In the genomic region with DNA sequence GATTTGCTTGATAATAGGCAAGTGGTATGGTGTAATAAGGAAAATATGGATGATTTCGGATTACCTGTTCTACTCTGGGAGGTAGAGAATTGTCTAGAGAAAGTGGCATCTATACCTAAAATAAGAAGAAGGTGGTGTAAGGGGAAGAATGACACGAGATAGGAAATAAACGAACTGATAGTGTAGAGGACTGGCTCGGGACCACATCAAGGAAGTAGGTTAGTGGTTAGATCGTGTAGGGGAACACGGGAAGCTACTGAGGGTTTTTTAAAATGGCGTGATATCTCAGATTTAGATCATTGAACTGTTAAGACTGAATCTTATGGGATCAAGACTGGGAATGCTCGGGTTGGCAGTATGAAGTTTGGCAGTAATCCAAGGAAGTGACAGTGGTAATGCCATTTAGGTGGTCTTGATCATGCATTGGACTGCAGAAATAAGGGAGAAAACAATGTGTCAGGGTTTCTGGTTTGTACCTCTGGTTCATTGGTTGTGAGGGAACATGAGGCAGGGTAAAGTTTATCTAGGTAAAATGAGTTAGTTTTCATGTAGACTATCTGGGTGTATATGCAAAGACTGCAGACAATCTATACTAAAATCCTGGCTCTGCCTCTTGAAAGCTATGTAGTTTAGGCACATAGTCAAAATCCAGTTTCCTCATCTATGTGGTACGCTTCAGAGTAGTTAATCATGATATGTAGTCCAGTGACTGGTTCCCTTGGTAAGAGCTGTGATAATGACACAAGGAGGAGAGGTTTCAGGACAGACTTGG, we compare ENCODE assay signal across 16 cellular contexts. TPM values are rescaled to one million over a fixed set of nuclear protein-coding genes. Genes with fewer than 3 reads are reported as not detected.
DNase-seq lines count a peak whose midpoint lies in the region; ATAC-seq, FAIRE-seq and TF ChIP-seq lines count a peak whose summit lies in the region.
"Had no signal": no experiment of that assay in that cellular context is flagged by ENCODE, and none has a peak within 500 bp of the region (broad histone marks: within the 10 kb centered on the region; RNA-seq: fewer than 3 reads in every experiment).

No MANE protein-coding gene starts in this region.

- ATAC-seq in upper lobe of right lung = no peak
- ATAC-seq: lower lobe of right lung, pancreas had no signal

- intact Hi-C loops in upper lobe of right lung (cut with DNase I) = no loop called here

- peak overlapping the region; percentile 0 for H3K4me3 Mint-ChIP-seq in T-helper 2 cell treated with Interferon-gamma antibody and Interleukin-4, amounts not matched to agents 5 μg/mL and 100 μg/mL, for 36 hours

- DNase-seq in stimulated activated naive CD4-positive, alpha-beta T cell (lab: John Stamatoyannopoulos, UW) = peak in 5 of 6 experiments; percentile 26 to 67 (median 59)
- no peak for DNase-seq in stimulated activated naive CD4-positive, alpha-beta T cell treated with Interleukin-2 at 50 U/mL for 16 hours (lab: John Stamatoyannopoulos, UW)
- DNase-seq in T-helper 2 cell treated with Interferon-gamma antibody and Interleukin-4, amounts not matched to agents 5 μg/mL and 100 μg/mL, for 36 hours (ENCODE audit: low spot score) = no peak
- DNase-seq in effector CD8-positive, alpha-beta T cell (lab: John Stamatoyannopoulos, UW) = peak; percentile 5
- DNase-seq in LoVo (ENCODE audit: low spot score) (no peak), NCI-H510A (lab: John Stamatoyannopoulos, UW) (no peak), upper lobe of right lung (no peak), GM19239 (ENCODE audit: insufficient read length, low spot score) (no peak)
- DNase-seq: BE2C, GDM1, hypothalamus, lower lobe of right lung, NCI-H1105 treated with DMSO at 0.1 percent for 48 hours, pancreas had no signal

- peaks cover 25% of the 10 kb centered on the region for H3K4me1 Mint-ChIP-seq in T-helper 2 cell treated with Interferon-gamma antibody and Interleukin-4, amounts not matched to agents 5 μg/mL and 100 μg/mL, for 36 hours (ENCODE audit: low read depth)
- H3K4me1 Mint-ChIP-seq: brain had no signal

- FAIRE-seq in GM19239 (lab: Jason Lieb, UNC) = no peak
- FAIRE-seq: pancreas had no signal

- H3K27ac Mint-ChIP-seq in T-helper 2 cell treated with Interferon-gamma antibody and Interleukin-4, amounts not matched to agents 5 μg/mL and 100 μg/mL, for 36 hours = peak overlapping the region; percentile 43

- H3K27me3 Mint-ChIP-seq in T-helper 2 cell treated with Interferon-gamma antibody and Interleukin-4, amounts not matched to agents 5 μg/mL and 100 μg/mL, for 36 hours (ENCODE audit: low read depth) = no peaks in the 10 kb centered on the region
- H3K27me3 Mint-ChIP-seq: brain had no signal

- H3K36me3 Mint-ChIP-seq in T-helper 2 cell treated with Interferon-gamma antibody and Interleukin-4, amounts not matched to agents 5 μg/mL and 100 μg/mL, for 36 hours (ENCODE audit: low read depth) = peaks cover 64% of the 10 kb centered on the region

- H3K27ac ChIP-seq in upper lobe of right lung = no peak overlapping the region
- H3K27ac ChIP-seq: lower lobe of right lung, pancreas, SK-N-MC had no signal

- peaks cover 65% of the 10 kb centered on the region for H3K36me3 ChIP-seq in upper lobe of right lung

- no peak overlapping the region for H3K4me3 ChIP-seq in upper lobe of right lung
- H3K4me3 ChIP-seq: lower lobe of right lung, pancreas, SK-N-MC had no signal

- no peaks in the 10 kb centered on the region for H3K9me3 Mint-ChIP-seq in T-helper 2 cell treated with Interferon-gamma antibody and Interleukin-4, amounts not matched to agents 5 μg/mL and 100 μg/mL, for 36 hours
- H3K9me3 Mint-ChIP-seq: brain had no signal

- H3K4me1 ChIP-seq in upper lobe of right lung = no peaks in the 10 kb centered on the region
- H3K4me1 ChIP-seq: BE2C, pancreas had no signal

- no peaks in the 10 kb centered on the region for H3K9me3 ChIP-seq in upper lobe of right lung
- H3K9me3 ChIP-seq: BE2C, lower lobe of right lung, pancreas had no signal

- no peak for TF ChIP-seq CTCF in upper lobe of right lung (IDR thresholded peaks at IDR 0.05)

- H3K27me3 ChIP-seq in upper lobe of right lung = no peaks in the 10 kb centered on the region
- H3K27me3 ChIP-seq: BE2C, pancreas had no signal

RNA-seq across cellular contexts. Expression of a gene that starts 7.4 kb away (rescaled TPM):
- total RNA-seq in upper lobe of right lung = 1,554 TPM

RNA-seq across cellular contexts. Expression of a gene that starts 12.4 kb away (rescaled TPM):
- total RNA-seq in upper lobe of right lung = 6.8 TPM

RNA-seq across cellular contexts. Expression of a gene that starts 41.3 kb away (rescaled TPM):
- 7.0 TPM for total RNA-seq in upper lobe of right lung

Comparison
In these comparisons a context has a peak if more than half of its experiments do, and no peak if none do; other contexts are left out.
1. DNase-seq: peak in stimulated activated naive CD4-positive, alpha-beta T cell (5 of 6) and effector CD8-positive, alpha-beta T cell (single experiment); none in stimulated activated naive CD4-positive, alpha-beta T cell treated with Interleukin-2 at 50 U/mL for 16 hours (single experiment), T-helper 2 cell treated with Interferon-gamma antibody and Interleukin-4, amounts not matched to agents 5 μg/mL and 100 μg/mL, for 36 hours (single experiment), LoVo (single experiment), NCI-H510A (single experiment), upper lobe of right lung (single experiment) and GM19239 (single experiment).